9 cellular contexts compared by ENCODE assay signal in genomic region chr6:149140137-149140909, GRCh38.
DNase-seq lines count a peak whose midpoint lies in the region; ATAC-seq and TF ChIP-seq lines count a peak whose summit lies in the region.
"Had no signal": no experiment of that assay in that cellular context is flagged by ENCODE, and none has a peak within 500 bp of the region (broad histone marks: within the 10 kb centered on the region; RNA-seq: fewer than 3 reads in every experiment).

No MANE protein-coding gene starts in this region.

- no peak overlapping the region for H3K27ac ChIP-seq in left ventricle myocardium inferior (replicated peaks)
- H3K27ac ChIP-seq: A549 had no signal

- peaks cover 12% of the 10 kb centered on the region for H3K9me3 Mint-ChIP-seq in activated CD4-positive, alpha-beta T cell treated with anti-CD3 and anti-CD28 coated beads for 36 hours (ENCODE audit: low read depth)
- H3K9me3 Mint-ChIP-seq in activated naive CD4-positive, alpha-beta T cell treated with anti-CD3 and anti-CD28 coated beads, Interleukin-2, amount 50 U/mL, for 24 hours = peaks cover 14% of the 10 kb centered on the region
- H3K9me3 Mint-ChIP-seq in WTC11 = peaks cover 7% of the 10 kb centered on the region; the same call in 1 of the 2 replicates

- peak overlapping the region; percentile 97 for H3K27ac Mint-ChIP-seq in activated CD4-positive, alpha-beta T cell treated with anti-CD3 and anti-CD28 coated beads for 36 hours
- peak overlapping the region; percentile 100 for H3K27ac Mint-ChIP-seq in activated naive CD4-positive, alpha-beta T cell treated with anti-CD3 and anti-CD28 coated beads, Interleukin-2, amount 50 U/mL, for 24 hours
- H3K27ac Mint-ChIP-seq in WTC11 = no peak overlapping the region

- peak overlapping the region; percentile 63 for H3K4me3 Mint-ChIP-seq in activated CD4-positive, alpha-beta T cell treated with anti-CD3 and anti-CD28 coated beads for 36 hours
- peak overlapping the region; percentile 79 for H3K4me3 Mint-ChIP-seq in activated naive CD4-positive, alpha-beta T cell treated with anti-CD3 and anti-CD28 coated beads, Interleukin-2, amount 50 U/mL, for 24 hours
- H3K4me3 Mint-ChIP-seq in WTC11 = no peak overlapping the region

- ATAC-seq in activated CD4-positive, alpha-beta T cell treated with anti-CD3 and anti-CD28 coated beads for 36 hours = peak; percentile 84
- ATAC-seq in HG03575 (IDR thresholded peaks at IDR 0.05; ENCODE audit: extremely low read depth, insufficient number of reproducible peaks, low FRiP score, unreplicated experiment) (peak; percentile 31), WTC11 (no peak), left colon (no peak)
- ATAC-seq: A549 had no signal

- H3K27me3 Mint-ChIP-seq in activated CD4-positive, alpha-beta T cell treated with anti-CD3 and anti-CD28 coated beads for 36 hours = no peaks in the 10 kb centered on the region
- H3K27me3 Mint-ChIP-seq in activated naive CD4-positive, alpha-beta T cell treated with anti-CD3 and anti-CD28 coated beads, Interleukin-2, amount 50 U/mL, for 24 hours = no peaks in the 10 kb centered on the region
- no peaks in the 10 kb centered on the region for H3K27me3 Mint-ChIP-seq in WTC11 (ENCODE audit: low read depth)

- H3K36me3 Mint-ChIP-seq in activated CD4-positive, alpha-beta T cell treated with anti-CD3 and anti-CD28 coated beads for 36 hours (ENCODE audit: low read depth) = peaks cover 10% of the 10 kb centered on the region
- peaks cover 15% of the 10 kb centered on the region for H3K36me3 Mint-ChIP-seq in activated naive CD4-positive, alpha-beta T cell treated with anti-CD3 and anti-CD28 coated beads, Interleukin-2, amount 50 U/mL, for 24 hours
- H3K36me3 Mint-ChIP-seq in WTC11 = no peaks in the 10 kb centered on the region

- DNase-seq in activated CD4-positive, alpha-beta T cell treated with anti-CD3 and anti-CD28 coated beads for 36 hours = peak; percentile 85
- DNase-seq in activated CD4-positive, alpha-beta T cell treated with anti-CD3 and anti-CD28 coated beads for 1 hour = no peak
- peak; percentile 54 to 56 for DNase-seq in stimulated activated CD8-positive, alpha-beta memory T cell treated with anti-CD3 and anti-CD28 coated beads, Interleukin-15, amount 100 ng/mL, for 48 hours (ENCODE audit: low read depth in 2 of 2)
- no peak for DNase-seq in WTC11 (ENCODE audit: low spot score)
- DNase-seq in left ventricle myocardium inferior = no peak
- DNase-seq in left colon = no peak

- H3K4me3 ChIP-seq in left ventricle myocardium inferior = no peak overlapping the region
- H3K4me3 ChIP-seq: A549 had no signal

- CTCF ChIA-PET in activated CD4-positive, alpha-beta T cell treated with anti-CD3 and anti-CD28 coated beads for 36 hours (lab: Charles Lee) = interaction anchor here (0.6 to 2.1 kb wide), 12 partner anchors 9 to 292 kb away, joined by 3 to 8 read pairs (median 3); no protein-coding TSS in a partner anchor
- CTCF ChIA-PET in WTC11 (lab: Charles Lee) = no interaction called here

- no peak for TF ChIP-seq CTCF in WTC11 (IDR thresholded peaks at IDR 0.05)
- no peak for TF ChIP-seq CTCF in left ventricle myocardium inferior (IDR thresholded peaks at IDR 0.05; ENCODE audit: borderline replicate concordance)

- POLR2A ChIA-PET in activated CD4-positive, alpha-beta T cell treated with anti-CD3 and anti-CD28 coated beads for 36 hours (lab: Charles Lee) = interaction anchor here (0.5 to 1.1 kb wide), 10 partner anchors 11 to 530 kb away, joined by 3 to 7 read pairs (median 3); no protein-coding TSS in a partner anchor
- POLR2A ChIA-PET in WTC11 (lab: Charles Lee) = interaction anchor here (0.7 kb wide), 1 partner anchor 48 kb away, joined by 3 read pairs; no protein-coding TSS in a partner anchor

- no peaks in the 10 kb centered on the region for H3K4me1 ChIP-seq in left ventricle myocardium inferior
- H3K4me1 ChIP-seq: A549 had no signal

- no peaks in the 10 kb centered on the region for H3K36me3 ChIP-seq in left ventricle myocardium inferior

- intact Hi-C loops in activated CD4-positive, alpha-beta T cell treated with anti-CD3 and anti-CD28 coated beads for 36 hours (cut with DNase I, micrococcal nuclease) = loop anchor here (1.0 to 10.0 kb wide), 15 partner anchors 8 to 383 kb away; partner anchors contain the start of gene TAB2 (in 1 of the 2)
- intact Hi-C loops in left ventricle myocardium inferior (cut with micrococcal nuclease) = no loop called here
- intact Hi-C loops in left colon (cut with DNase I, micrococcal nuclease) = no loop called here

- H3K4me1 Mint-ChIP-seq in activated CD4-positive, alpha-beta T cell treated with anti-CD3 and anti-CD28 coated beads for 36 hours = peaks cover 42% of the 10 kb centered on the region
- peaks cover 47% of the 10 kb centered on the region for H3K4me1 Mint-ChIP-seq in activated naive CD4-positive, alpha-beta T cell treated with anti-CD3 and anti-CD28 coated beads, Interleukin-2, amount 50 U/mL, for 24 hours
- H3K4me1 Mint-ChIP-seq in WTC11 = no peaks in the 10 kb centered on the region

- H3K27me3 ChIP-seq in left ventricle myocardium inferior (ENCODE audit: low read depth) = no peaks in the 10 kb centered on the region

- peaks cover 8% of the 10 kb centered on the region for H3K9me3 ChIP-seq in left ventricle myocardium inferior (replicated peaks)
- H3K9me3 ChIP-seq: A549 had no signal

TF ChIP-seq in WTC11, 78 proteins besides CTCF, POLR2A, EP300 and RAD21:
- no peak for TF ChIP-seq ZNF423 (CRISPR knock-in tag; IDR thresholded peaks at IDR 0.05)
- no peak for TF ChIP-seq ARID4B (CRISPR knock-in tag; IDR thresholded peaks at IDR 0.05; ENCODE audit: borderline replicate concordance)

Comparison
In these comparisons a context has a peak if more than half of its experiments do, and no peak if none do; other contexts are left out.
1. DNase-seq: peak in activated CD4-positive, alpha-beta T cell treated with anti-CD3 and anti-CD28 coated beads for 36 hours (single experiment) and stimulated activated CD8-positive, alpha-beta memory T cell treated with anti-CD3 and anti-CD28 coated beads, Interleukin-15, amount 100 ng/mL, for 48 hours (2 of 2); none in activated CD4-positive, alpha-beta T cell treated with anti-CD3 and anti-CD28 coated beads for 1 hour (single experiment), WTC11 (single experiment), left ventricle myocardium inferior (single experiment) and left colon (0 of 2).
2. ATAC-seq: peak in activated CD4-positive, alpha-beta T cell treated with anti-CD3 and anti-CD28 coated beads for 36 hours (single experiment) and HG03575 (single experiment); none in WTC11 (single experiment) and left colon (single experiment).
3. intact Hi-C loops: an anchor here in activated CD4-positive, alpha-beta T cell treated with anti-CD3 and anti-CD28 coated beads for 36 hours (1.0 to 10.0 kb wide); none called in left ventricle myocardium inferior and left colon.